Comparison of ENCODE assay signal across 19 cellular contexts in genomic region chr16:75287708-75288107, GRCh38. TPM values are rescaled to one million over a fixed set of nuclear protein-coding genes. Genes with fewer than 3 reads are reported as not detected.
A peak's percentile ranks its signal among the peaks of the same experiment; 100 is the strongest.
DNase-seq lines count a peak whose midpoint lies in the region; ATAC-seq and TF ChIP-seq lines count a peak whose summit lies in the region.
"Had no signal": no experiment of that assay in that cellular context is flagged by ENCODE, and none has a peak within 500 bp of the region (broad histone marks: within the 10 kb centered on the region; RNA-seq: fewer than 3 reads in every experiment).

No MANE protein-coding gene starts in this region.

- intact Hi-C loops in right cardiac atrium (cut with DNase I) (no loop called here), Right ventricle myocardium superior (cut with DNase I) (no loop called here), lower lobe of right lung (cut with DNase I) (no loop called here), stomach (cut with DNase I; ENCODE audit: low total_unique reads) (no loop called here)

- H3K4me2 ChIP-seq in H9 (ENCODE audit: insufficient read depth, insufficient read length, low read length), result no peak overlapping the region

- H3K27ac ChIP-seq in right cardiac atrium (ENCODE audit: low read length) (no peak overlapping the region), WERI-Rb-1 (peak overlapping the region; percentile 42; the same call in 1 of the 2 replicates), lower lobe of right lung (peak overlapping the region; percentile 61), stomach (no peak overlapping the region), H9 (ENCODE audit: insufficient read length, low read depth, low read length) (no peak overlapping the region)

- no peak overlapping the region for H3K18ac ChIP-seq in H9 (ENCODE audit: insufficient read length, low read depth, low read length)

- no peak overlapping the region for H2AK5ac ChIP-seq in H9 (ENCODE audit: insufficient read length, low read length)

- no peak for DNase-seq in right cardiac atrium
- no peak for DNase-seq in Right ventricle myocardium superior
- DNase-seq in WERI-Rb-1, result no peak
- peak; percentile 82 for DNase-seq in lower lobe of right lung
- DNase-seq in stomach, result no peak
- DNase-seq in H9, result no peak
- DNase-seq in Kasumi-1 (lab: John Stamatoyannopoulos, UW), result no peak
- no peak for DNase-seq in activated T-cell treated with anti-CD3 and anti-CD28 coated beads, Interleukin-2, amount 50 U/mL, for 48 hours
- DNase-seq: activated B cell treated with CpG ODN at 0.5 μM for 24 hours; activated gamma-delta T cell; CD4-positive, CD25-positive, alpha-beta regulatory T cell; DND-41; effector memory CD8-positive, alpha-beta T cell; HCEC 1CT; hippocampal formation; NCI-H187; NCI-H446; pancreas; stimulated activated CD4-positive, alpha-beta T cell treated with anti-CD3 and anti-CD28 coated beads, Interleukin-4, amount 100 ng/mL, for 1 hour had no signal

- no peaks in the 10 kb centered on the region for H3K79me2 ChIP-seq in H9 (ENCODE audit: insufficient read depth, low read length)

- H2AFZ ChIP-seq in H9 (ENCODE audit: low read length), result no peak overlapping the region

- H3K23me2 ChIP-seq in H9 (ENCODE audit: insufficient read length, low read depth, low read length, poor library complexity, severe bottlenecking), result no peaks in the 10 kb centered on the region

- no peak for TF ChIP-seq POLR2A in stomach (IDR thresholded peaks at IDR 0.05)

- ATAC-seq in right cardiac atrium (peak; percentile 10 to 18), Right ventricle myocardium superior (ENCODE audit: poor library complexity) (no peak), lower lobe of right lung (peak; percentile 84 to 89)
- ATAC-seq: pancreas had no signal

- no peak overlapping the region for H4K8ac ChIP-seq in H9 (replicated peaks; ENCODE audit: insufficient read length, low read depth, low read length)

- no peak overlapping the region for H3T11ph ChIP-seq in H9 (ENCODE audit: low read length)

- H3K36me3 ChIP-seq in WERI-Rb-1 (peaks cover 20% of the 10 kb centered on the region), lower lobe of right lung (peaks cover 21% of the 10 kb centered on the region), stomach (peaks cover 14 to 31% (median 22%) of the 10 kb centered on the region in 4 donors)

- H2BK120ac ChIP-seq in H9 (ENCODE audit: low read depth, low read length, poor library complexity, severe bottlenecking), result no peak overlapping the region

- H3K9me3 Mint-ChIP-seq in H9, result peaks cover 0 to 3% of the 10 kb centered on the region in 2 experiments; a peak in 1 of 5 replicates
- H3K9me3 Mint-ChIP-seq: activated B cell treated with CpG ODN at 0.5 μM for 24 hours; CD4-positive, CD25-positive, alpha-beta regulatory T cell; effector memory CD8-positive, alpha-beta T cell had no signal

- H4K5ac ChIP-seq in H9 (ENCODE audit: insufficient read length, low read depth, low read length), result no peak overlapping the region

- TF ChIP-seq CTCF in WERI-Rb-1 (IDR thresholded peaks at IDR 0.05; ENCODE audit: low read depth, low read length), result no peak
- TF ChIP-seq CTCF in lower lobe of right lung (IDR thresholded peaks at IDR 0.05), result no peak
- TF ChIP-seq CTCF in stomach (IDR thresholded peaks at IDR 0.05), result no peak
- no peak for TF ChIP-seq CTCF in H9 (conservative IDR thresholded peaks at IDR 0.05)

- H3K79me1 ChIP-seq in H9 (ENCODE audit: insufficient read depth, low read depth, low read length, poor library complexity, severe bottlenecking), result no peaks in the 10 kb centered on the region

- H3K27me3 ChIP-seq in right cardiac atrium (ENCODE audit: control insufficient read depth, insufficient read depth) (no peaks in the 10 kb centered on the region), WERI-Rb-1 (ENCODE audit: insufficient read depth, low read depth, severe bottlenecking) (no peaks in the 10 kb centered on the region), lower lobe of right lung (ENCODE audit: low read depth) (no peaks in the 10 kb centered on the region), stomach (no peaks in the 10 kb centered on the region), H9 (ENCODE audit: insufficient read depth, low read length) (no peaks in the 10 kb centered on the region)
- H3K27me3 ChIP-seq: pancreas had no signal

- H3K23ac ChIP-seq in H9 (ENCODE audit: insufficient read length, low read depth, low read length), result no peak overlapping the region

- H3K4me1 ChIP-seq in right cardiac atrium (ENCODE audit: control insufficient read depth, insufficient read depth, low read length) (peaks cover 11% of the 10 kb centered on the region), lower lobe of right lung (peaks cover 24% of the 10 kb centered on the region), stomach (peaks cover 0 to 10% (median under 1%) of the 10 kb centered on the region in 4 donors), H9 (ENCODE audit: insufficient read depth, low read length) (no peaks in the 10 kb centered on the region)
- H3K4me1 ChIP-seq: pancreas had no signal

- no peak overlapping the region for H3K4me3 Mint-ChIP-seq in H9
- H3K4me3 Mint-ChIP-seq: activated B cell treated with CpG ODN at 0.5 μM for 24 hours had no signal

- no peak overlapping the region for H2BK5ac ChIP-seq in H9 (ENCODE audit: insufficient read length, low read length)

- H3K56ac ChIP-seq in H9 (ENCODE audit: insufficient read length, low read depth, low read length), result no peak overlapping the region

- no peak overlapping the region for H2BK15ac ChIP-seq in H9 (ENCODE audit: low read depth, low read length)

- no peak overlapping the region for H3K9ac ChIP-seq in H9 (ENCODE audit: extremely low read depth, insufficient read length, low read length)

- peak overlapping the region in 1 of 3 experiments; percentile 76; a peak in 1 of 7 replicates for H3K27ac Mint-ChIP-seq in H9
- H3K27ac Mint-ChIP-seq: activated B cell treated with CpG ODN at 0.5 μM for 24 hours had no signal

- no peak overlapping the region for H3K14ac ChIP-seq in H9 (ENCODE audit: insufficient read depth, low read length)

- H3K4me1 Mint-ChIP-seq in H9, result 0 out of 4 replicates have a peak, but pooled peaks cover 0 to 3% of the 10 kb centered on the region in 2 experiments
- H3K4me1 Mint-ChIP-seq: activated B cell treated with CpG ODN at 0.5 μM for 24 hours had no signal

- H3K4ac ChIP-seq in H9 (ENCODE audit: low read depth, low read length), result no peak overlapping the region

- H3K27me3 Mint-ChIP-seq in H9 (ENCODE audit: low read depth), result peaks cover 1% of the 10 kb centered on the region; the same call in 1 of the 2 replicates
- H3K27me3 Mint-ChIP-seq: activated B cell treated with CpG ODN at 0.5 μM for 24 hours had no signal

- H4K91ac ChIP-seq in H9 (ENCODE audit: insufficient read length, low read depth, low read length), result no peak overlapping the region

- no peak overlapping the region for H2BK20ac ChIP-seq in H9 (ENCODE audit: low read depth, low read length, poor library complexity, severe bottlenecking)

- TF ChIP-seq EP300 in stomach (IDR thresholded peaks at IDR 0.05), result no peak

- H4K20me1 ChIP-seq in H9 (ENCODE audit: control insufficient read depth, insufficient read depth, insufficient read length), result no peaks in the 10 kb centered on the region

- H3K4me3 ChIP-seq in right cardiac atrium (ENCODE audit: low read length), result no peak overlapping the region
- no peak overlapping the region for H3K4me3 ChIP-seq in WERI-Rb-1 (ENCODE audit: low read depth, low read length)
- H3K4me3 ChIP-seq in lower lobe of right lung, result no peak overlapping the region
- H3K4me3 ChIP-seq in stomach, result no peak overlapping the region
- H3K4me3 ChIP-seq: pancreas had no signal

- H3K9me3 ChIP-seq in right cardiac atrium (ENCODE audit: control insufficient read depth, low read length), result no peaks in the 10 kb centered on the region
- no peaks in the 10 kb centered on the region for H3K9me3 ChIP-seq in WERI-Rb-1 (ENCODE audit: severe bottlenecking)
- no peaks in the 10 kb centered on the region for H3K9me3 ChIP-seq in lower lobe of right lung
- no peaks in the 10 kb centered on the region for H3K9me3 ChIP-seq in stomach
- H3K9me3 ChIP-seq in H9 (ENCODE audit: control insufficient read depth, low read depth, low read length), result no peaks in the 10 kb centered on the region
- H3K9me3 ChIP-seq: pancreas had no signal

- peaks cover 21 to 31% (median 29%) of the 10 kb centered on the region in 3 experiments; a peak in 6 of 7 replicates for H3K36me3 Mint-ChIP-seq in H9 (ENCODE audit: insufficient read depth in 1 of 3, low read depth in 3 of 3)

- no peak overlapping the region for H2BK12ac ChIP-seq in H9 (ENCODE audit: insufficient read length, low read depth, low read length)

- 85% methylated on average over 5 of the region's 5 CpGs for WGBS in right cardiac atrium
- 77 to 87% (median 86%) methylated on average over 3 to 5 of the region's 5 CpGs for WGBS in stomach, 5 donors
- WGBS in H9 (ENCODE audit: extremely low coverage, insufficient read length, low lambda C conversion rate), result no CpG with 5 or more reads among the region's 5 CpGs

RNA-seq across cellular contexts. Expression of gene BCAR1, which starts 36.3 kb away (rescaled TPM):
- total RNA-seq in right cardiac atrium (10 to 100 TPM; 58.1 to 68.8 (median 68.0) TPM), Right ventricle myocardium superior (75.4 TPM), lower lobe of right lung (65.1 TPM), stomach (100 to 1,000 TPM in 3 of 5 donors, 10 to 100 TPM in 2; 44.4 to 219 (median 122) TPM), H9 (2021) (97.1 and 102 TPM in 2 replicates)
- polyA plus RNA-seq in right cardiac atrium (53.1 TPM), stomach (10 to 100 TPM; 34.7 to 51.5 (median 45.6) TPM)
- total RNA-seq: activated B cell treated with CpG ODN at 0.5 μM for 24 hours had no signal

Comparison
In these comparisons a context has a peak if more than half of its experiments do, and no peak if none do; other contexts are left out.
1. H3K27ac ChIP-seq: peak in WERI-Rb-1 (single experiment) and lower lobe of right lung (single experiment); none in right cardiac atrium (single experiment), stomach (0 of 5) and H9 (single experiment).